10 cellular contexts compared by ENCODE assay signal in genomic region chr3:46076606-46077005, GRCh38. TPM values are rescaled to one million over a fixed set of nuclear protein-coding genes. Genes with fewer than 3 reads are reported as not detected.
DNase-seq lines count a peak whose midpoint lies in the region; ATAC-seq and TF ChIP-seq lines count a peak whose summit lies in the region.
"Had no signal": no experiment of that assay in that cellular context is flagged by ENCODE, and none has a peak within 500 bp of the region (broad histone marks: within the 10 kb centered on the region; RNA-seq: fewer than 3 reads in every experiment).

No MANE protein-coding gene starts in this region.

- peak; percentile 52 for TF ChIP-seq CTCF in DND-41 (IDR thresholded peaks at IDR 0.05; ENCODE audit: borderline replicate concordance, extremely low read depth, low read length, poor library complexity, severe bottlenecking)

- H3K4me2 ChIP-seq in DND-41 (ENCODE audit: insufficient read depth, low read length): no peak overlapping the region

- H3K4me1 ChIP-seq in DND-41 (ENCODE audit: insufficient read depth, low read length): peaks cover 25% of the 10 kb centered on the region

- ATAC-seq in DND-41 (ENCODE audit: insufficient read depth, low read depth) (no peak), HG03159 (IDR thresholded peaks at IDR 0.05; ENCODE audit: unreplicated experiment) (no peak)
- ATAC-seq in stimulated activated effector memory CD8-positive, alpha-beta T cell treated with anti-CD3 and anti-CD28 coated beads, Interleukin-12 subunit alpha, Interleukin-12 subunit beta, amount 100 ng/mL, for 72 hours: no peak

- H3K9ac ChIP-seq in DND-41 (ENCODE audit: low read depth, low read length): no peak overlapping the region

- H3K9me3 ChIP-seq in DND-41 (ENCODE audit: insufficient read depth, low read length, severe bottlenecking): no peaks in the 10 kb centered on the region

- no peak overlapping the region for H2AFZ ChIP-seq in DND-41 (ENCODE audit: low read depth, low read length)

- H4K20me1 ChIP-seq in DND-41 (ENCODE audit: insufficient read depth, low read length): no peaks in the 10 kb centered on the region

- H3K79me2 ChIP-seq in DND-41 (ENCODE audit: insufficient read depth, low read length): no peaks in the 10 kb centered on the region

- H3K36me3 Mint-ChIP-seq in stimulated activated effector memory CD8-positive, alpha-beta T cell treated with anti-CD3 and anti-CD28 coated beads, Interleukin-12 subunit alpha, Interleukin-12 subunit beta, amount 100 ng/mL, for 72 hours: no peaks in the 10 kb centered on the region

- H3K4me3 Mint-ChIP-seq in stimulated activated effector memory CD8-positive, alpha-beta T cell treated with anti-CD3 and anti-CD28 coated beads, Interleukin-12 subunit alpha, Interleukin-12 subunit beta, amount 100 ng/mL, for 72 hours: no peak overlapping the region

- no peak overlapping the region for H3K4me3 ChIP-seq in DND-41 (ENCODE audit: low read depth in 1 of 2, low read length in 2 of 2)

- H3K36me3 ChIP-seq in DND-41 (ENCODE audit: insufficient read depth, low read length): no peaks in the 10 kb centered on the region

- H3K27me3 ChIP-seq in DND-41 (ENCODE audit: insufficient read depth, low read length, poor library complexity): no peaks in the 10 kb centered on the region

- H3K4me1 Mint-ChIP-seq in stimulated activated effector memory CD8-positive, alpha-beta T cell treated with anti-CD3 and anti-CD28 coated beads, Interleukin-12 subunit alpha, Interleukin-12 subunit beta, amount 100 ng/mL, for 72 hours: peaks cover 28% of the 10 kb centered on the region

- H3K9me3 Mint-ChIP-seq in stimulated activated effector memory CD8-positive, alpha-beta T cell treated with anti-CD3 and anti-CD28 coated beads, Interleukin-12 subunit alpha, Interleukin-12 subunit beta, amount 100 ng/mL, for 72 hours: peaks cover 3% of the 10 kb centered on the region

- DNase-seq in DND-41 (no peak), HT1080 (ENCODE audit: low read depth) (peak; percentile 24), amniotic epithelial cell (ENCODE audit: low read depth) (peak; percentile 23), midbrain (lab: John Stamatoyannopoulos, UW) (peak; percentile 2)
- DNase-seq in activated effector memory CD4-positive, alpha-beta T cell treated with anti-CD3 and anti-CD28 coated beads, Interleukin-2, amount 50 U/mL, for 16 hours: no peak
- DNase-seq in stimulated activated effector memory CD8-positive, alpha-beta T cell treated with anti-CD3 and anti-CD28 coated beads, Interleukin-12 subunit alpha, Interleukin-12 subunit beta, amount 100 ng/mL, for 72 hours (ENCODE audit: low spot score in 2 of 2): no peak
- DNase-seq: activated gamma-delta T cell treated with Interleukin-2 at 50 U/mL for 16 hours, NCI-H748 treated with DMSO at 0.1 percent for 48 hours had no signal

- H3K27ac Mint-ChIP-seq in stimulated activated effector memory CD8-positive, alpha-beta T cell treated with anti-CD3 and anti-CD28 coated beads, Interleukin-12 subunit alpha, Interleukin-12 subunit beta, amount 100 ng/mL, for 72 hours: no peak overlapping the region

- peak overlapping the region; percentile 30; the same call in 1 of the 2 replicates for H3K27ac ChIP-seq in DND-41 (ENCODE audit: low read length)

RNA-seq across cellular contexts. Expression of gene XCR1, which starts 49.3 kb away (rescaled TPM):
- total RNA-seq in HT1080 (2014; rRNA removed; shearing (Covaris generic)): not detected in 2 replicates
- 0.07 TPM in 1 of 2 replicates, not detected in the other for polyA plus RNA-seq in HT1080 (2015; cell fraction: cytosol; rRNA removed)
- polyA plus RNA-seq in HT1080 (2015; cell fraction: nucleus; rRNA removed): not detected in 2 replicates
- total RNA-seq: G401 had no signal

Comparison
In these comparisons a context has a peak if more than half of its experiments do, and no peak if none do; other contexts are left out.
1. DNase-seq: peak in HT1080 (single experiment), amniotic epithelial cell (single experiment) and midbrain (single experiment); none in DND-41 (single experiment), activated effector memory CD4-positive, alpha-beta T cell treated with anti-CD3 and anti-CD28 coated beads, Interleukin-2, amount 50 U/mL, for 16 hours (single experiment) and stimulated activated effector memory CD8-positive, alpha-beta T cell treated with anti-CD3 and anti-CD28 coated beads, Interleukin-12 subunit alpha, Interleukin-12 subunit beta, amount 100 ng/mL, for 72 hours (0 of 2).